ENCODE assay signal across 19 cellular contexts in the genomic region with DNA sequence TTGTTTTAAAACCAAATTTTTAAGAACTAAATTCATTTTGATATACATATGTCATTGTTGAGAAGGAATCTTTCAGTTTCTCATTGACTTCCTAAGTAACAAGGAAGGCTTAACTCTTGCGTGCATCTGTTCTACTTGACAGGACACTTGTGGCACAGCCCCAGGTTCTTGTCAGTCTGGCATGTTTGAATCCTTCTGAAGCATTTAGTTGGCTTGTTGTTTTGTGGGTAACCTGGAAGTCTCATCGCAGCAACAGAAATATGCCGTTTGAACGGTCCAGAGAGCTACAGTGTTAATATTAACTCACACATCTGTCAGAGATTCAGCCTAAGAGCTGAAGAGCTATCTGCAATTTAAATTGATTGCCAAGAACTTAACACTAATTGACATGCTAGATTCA.
"Had no signal": no experiment of that assay in that cellular context is flagged by ENCODE, and none has a peak within 500 bp of the region (broad histone marks: within the 10 kb centered on the region; RNA-seq: fewer than 3 reads in every experiment).

No MANE protein-coding gene starts in this region.

- H3K9me3 ChIP-seq: esophagus squamous epithelium, gastroesophageal sphincter, neutrophil, psoas muscle, spleen, tibial artery, upper lobe of left lung, uterus had no signal

- H3K4me3 ChIP-seq: dorsolateral prefrontal cortex, esophagus squamous epithelium, gastroesophageal sphincter, psoas muscle, spleen, tibial artery, upper lobe of left lung, uterus had no signal

- DNase-seq: cortex of kidney; dorsolateral prefrontal cortex; effector CD8-positive, alpha-beta T cell; esophagus squamous epithelium; foreskin fibroblast; kidney; mammary epithelial cell; naive thymus-derived CD4-positive, alpha-beta T cell; nephron progenitor cell; psoas muscle; spleen; stimulated activated CD4-positive, alpha-beta T cell treated with anti-CD3 and anti-CD28 coated beads, Interleukin-15, amount 100 ng/mL, for 24 hours; stimulated activated CD4-positive, alpha-beta T cell treated with anti-CD3 and anti-CD28 coated beads, Interleukin-1b, Interleukin-23, amount 100 ng/mL, for 48 hours; stimulated activated CD4-positive, alpha-beta T cell treated with anti-CD3 and anti-CD28 coated beads, Interleukin-4, amount 100 ng/mL, for 24 hours; tibial artery; upper lobe of left lung; uterus had no signal

- H3K4me1 ChIP-seq: esophagus squamous epithelium, gastroesophageal sphincter, psoas muscle, spleen, upper lobe of left lung, uterus had no signal

- H3K36me3 ChIP-seq: esophagus squamous epithelium, gastroesophageal sphincter, neutrophil, spleen, tibial artery, upper lobe of left lung, uterus had no signal

- H3K27me3 ChIP-seq: dorsolateral prefrontal cortex, esophagus squamous epithelium, gastroesophageal sphincter, neutrophil, spleen, tibial artery, upper lobe of left lung, uterus had no signal

- H3K27ac ChIP-seq: dorsolateral prefrontal cortex, esophagus squamous epithelium, gastroesophageal sphincter, neutrophil, psoas muscle, spleen, tibial artery, upper lobe of left lung, uterus had no signal
